ENCODE assay signal across 1 cellular context in the genomic region with DNA sequence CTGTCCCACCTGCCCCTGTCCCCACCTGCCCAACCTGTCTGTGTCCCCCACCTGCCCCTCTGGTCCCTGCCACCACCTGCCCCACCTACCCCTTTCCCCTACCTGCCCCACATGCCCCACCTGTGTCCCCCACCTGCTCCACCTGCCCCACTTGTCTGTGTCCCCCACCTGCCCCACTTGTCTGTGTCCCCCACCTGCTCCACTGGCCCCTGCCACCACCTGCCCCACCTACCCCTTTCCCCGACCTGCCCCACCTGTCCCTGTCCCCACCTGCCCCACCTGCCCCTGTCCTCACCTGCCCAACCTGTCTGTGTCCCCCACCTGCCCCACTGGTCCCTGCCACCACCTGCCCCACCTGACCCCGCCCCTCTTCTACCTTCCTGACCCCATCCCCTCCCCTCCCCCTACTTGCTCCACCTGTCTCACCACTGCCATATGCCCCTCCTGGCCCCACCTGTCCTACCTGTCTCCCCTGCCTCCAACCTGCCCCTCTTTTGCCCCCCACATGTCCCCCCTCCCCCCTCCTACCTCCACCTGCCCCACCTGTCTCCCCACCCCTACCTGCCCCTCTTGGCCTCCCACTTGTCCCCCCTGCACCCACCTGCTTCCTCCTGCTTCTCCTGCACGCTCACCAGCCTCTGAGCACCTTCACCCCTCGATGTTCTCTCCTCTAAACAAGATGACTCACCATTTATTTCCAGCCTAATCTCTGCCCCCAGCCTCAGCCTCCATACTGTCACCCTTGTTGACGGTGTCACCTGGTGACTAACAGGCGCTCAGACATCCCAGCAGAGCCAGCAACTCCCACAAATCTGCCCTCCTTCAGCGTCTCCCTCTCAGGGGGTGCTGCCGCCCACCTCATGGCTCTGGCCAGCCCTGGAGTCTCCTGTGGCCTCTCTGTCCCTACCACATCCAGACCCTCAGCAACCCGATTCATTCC.
TF ChIP-seq lines count a peak whose summit lies in the region.

No MANE protein-coding gene starts in this region.

TF ChIP-seq in H1, 55 proteins besides CTCF, POLR2A, EP300 and RAD21:
- TF ChIP-seq HDAC6 (IDR thresholded peaks at IDR 0.05; ENCODE audit: low read depth, low read length) = no peak
